Comparison of ENCODE assay signal across 12 cellular contexts in genomic region chr14:39109893-39110715, GRCh38. TPM values are rescaled to one million over a fixed set of nuclear protein-coding genes. Genes with fewer than 3 reads are reported as not detected.
A peak's percentile ranks its signal among the peaks of the same experiment; 100 is the strongest.
DNase-seq lines count a peak whose midpoint lies in the region; ATAC-seq and TF ChIP-seq lines count a peak whose summit lies in the region.
"Had no signal": no experiment of that assay in that cellular context is flagged by ENCODE, and none has a peak within 500 bp of the region (broad histone marks: within the 10 kb centered on the region; RNA-seq: fewer than 3 reads in every experiment).

No MANE protein-coding gene starts in this region.

- no peak for TF ChIP-seq CTCF in stomach (IDR thresholded peaks at IDR 0.05)

- H3K4me3 ChIP-seq in duodenal mucosa (ENCODE audit: low read depth in 1 of 2, low read length in 2 of 2) (peak overlapping the region; percentile 43 to 50), stomach (peak overlapping the region; percentile 1 to 38 (median 19))

- H3K27me3 ChIP-seq in duodenal mucosa (ENCODE audit: control insufficient read depth in 1 of 2, insufficient read depth in 2 of 2, low read length in 2 of 2) = no peaks in the 10 kb centered on the region
- H3K27me3 ChIP-seq in stomach = no peaks in the 10 kb centered on the region

- no peak overlapping the region for H3K27ac ChIP-seq in duodenal mucosa (ENCODE audit: low read depth, low read length)
- H3K27ac ChIP-seq in stomach = peak overlapping the region; percentile 54 to 82 (median 63)
- H3K27ac ChIP-seq: WERI-Rb-1 had no signal

- no peak for TF ChIP-seq POLR2A in stomach (IDR thresholded peaks at IDR 0.05)

- ATAC-seq in GM21619 (IDR thresholded peaks at IDR 0.05; ENCODE audit: unreplicated experiment) (no peak), GM21526 (IDR thresholded peaks at IDR 0.05; ENCODE audit: low FRiP score, unreplicated experiment) (no peak)

- H3K9ac ChIP-seq in duodenal mucosa (ENCODE audit: low read depth in 1 of 2, low read length in 2 of 2) = peak overlapping the region; percentile 35 to 59

- H3K9me3 ChIP-seq in duodenal mucosa (ENCODE audit: control insufficient read depth in 1 of 2, low read length in 2 of 2) (no peaks in the 10 kb centered on the region), stomach (no peaks in the 10 kb centered on the region)

- no peaks in the 10 kb centered on the region for H3K36me3 ChIP-seq in duodenal mucosa (ENCODE audit: control insufficient read depth in 1 of 2, insufficient read depth in 2 of 2, low read length in 2 of 2)
- H3K36me3 ChIP-seq in stomach = no peaks in the 10 kb centered on the region
- H3K36me3 ChIP-seq: WERI-Rb-1 had no signal

- no peak for TF ChIP-seq EP300 in stomach (IDR thresholded peaks at IDR 0.05)

- intact Hi-C loops in stomach (cut with DNase I; ENCODE audit: low total_unique reads) = loop anchor here (10.0 kb wide), 1 partner anchor 55 kb away; no protein-coding TSS in a partner anchor

- 31 to 57% (median 53%) methylated on average over 12 of the region's 12 CpGs for WGBS in stomach, 5 donors

- H3K4me1 ChIP-seq in duodenal mucosa (ENCODE audit: control insufficient read depth in 1 of 2, insufficient read depth in 2 of 2, low read length in 2 of 2) (peaks cover 9% of the 10 kb centered on the region in 2 donors), stomach (peaks cover 7 to 18% (median 13%) of the 10 kb centered on the region in 4 donors)

- DNase-seq in NCI-H510A treated with DMSO at 0.1 percent for 48 hours (lab: John Stamatoyannopoulos, UW) (peak; percentile 5), NCI-H510A (lab: John Stamatoyannopoulos, UW) (no peak), NCI-H2227 treated with DMSO at 0.1 percent for 48 hours (lab: John Stamatoyannopoulos, UW) (peak; percentile 58), stomach (no peak), RPMI8226 (no peak)
- DNase-seq: 8988T, amniotic stem cell, midbrain, WERI-Rb-1 had no signal

RNA-seq across cellular contexts. Expression of gene GEMIN2, which starts 4.0 kb away (rescaled TPM):
- 10 to 100 TPM in 2 of 5 donors, 1 to 10 TPM in 2, not detected in 1; 1.7 to 56.9 (median 12.6) TPM for total RNA-seq in stomach
- 10 to 100 TPM in 1 of 3 donors, 1 to 10 TPM in 2; 7.3 to 13.7 (median 8.0) TPM for polyA plus RNA-seq in stomach

RNA-seq across cellular contexts. Expression of gene SEC23A, which starts 7.1 kb away (rescaled TPM):
- total RNA-seq in stomach = 100 to 1,000 TPM in 3 of 5 donors, 10 to 100 TPM in 2; 54.6 to 584 (median 171) TPM
- polyA plus RNA-seq in stomach = 10 to 100 TPM; 12.3 to 14.8 (median 14.4) TPM

Comparison
In these comparisons a context has a peak if more than half of its experiments do, and no peak if none do; other contexts are left out.
1. DNase-seq: peak in NCI-H510A treated with DMSO at 0.1 percent for 48 hours (single experiment) and NCI-H2227 treated with DMSO at 0.1 percent for 48 hours (single experiment); none in NCI-H510A (single experiment), stomach (single experiment) and RPMI8226 (single experiment).